In genomic region chr7:151065516-151065915, GRCh38 we compare ENCODE assay signal across 18 cellular contexts. TPM values are rescaled to one million over a fixed set of nuclear protein-coding genes. Genes with fewer than 3 reads are reported as not detected.
DNase-seq lines count a peak whose midpoint lies in the region; TF ChIP-seq lines count a peak whose summit lies in the region.
"Had no signal": no experiment of that assay in that cellular context is flagged by ENCODE, and none has a peak within 500 bp of the region (broad histone marks: within the 10 kb centered on the region; RNA-seq: fewer than 3 reads in every experiment).

No MANE protein-coding gene starts in this region.

- POLR2A ChIA-PET in RWPE1 (lab: Yijun Ruan, JAX; ENCODE audit: low non-redundant PET): no interaction called here

- H3K36me3 ChIP-seq in neural progenitor cell (no peaks in the 10 kb centered on the region), GM23248 (ENCODE audit: low read depth) (peaks cover 8% of the 10 kb centered on the region; the same call in 1 of the 2 replicates)

- H3K9me3 Mint-ChIP-seq in neural progenitor cell (no peaks in the 10 kb centered on the region), CD14-positive monocyte (peaks cover 0 to 3% (median 0%) of the 10 kb centered on the region in 7 donors)
- H3K9me3 Mint-ChIP-seq: CD4-positive, CD25-positive, alpha-beta regulatory T cell had no signal

- peaks cover 24% of the 10 kb centered on the region for H3K4me1 ChIP-seq in neural progenitor cell
- H3K4me1 ChIP-seq in GM23248 (ENCODE audit: insufficient read depth): peaks cover 28% of the 10 kb centered on the region

- H3F3A ChIP-seq in neural progenitor cell (ENCODE audit: low read depth) (peaks cover 27% of the 10 kb centered on the region), GM23248 (ENCODE audit: insufficient read depth) (no peaks in the 10 kb centered on the region; the same call in 1 of the 2 replicates)

- H3K79me2 ChIP-seq in neural progenitor cell (ENCODE audit: low read depth): peaks cover 5% of the 10 kb centered on the region
- peaks cover 40% of the 10 kb centered on the region for H3K79me2 ChIP-seq in GM23248 (ENCODE audit: insufficient read depth)

- peaks cover 8% of the 10 kb centered on the region for H3K27me3 Mint-ChIP-seq in neural progenitor cell (ENCODE audit: insufficient read depth, low read depth)
- H3K27me3 Mint-ChIP-seq in CD14-positive monocyte (ENCODE audit: low read depth in 3 of 3): no peaks in the 10 kb centered on the region
- H3K27me3 Mint-ChIP-seq: CD4-positive, CD25-positive, alpha-beta regulatory T cell had no signal

- TF ChIP-seq CTCF in 22Rv1 (IDR thresholded peaks at IDR 0.05): no peak
- TF ChIP-seq CTCF in RWPE1 (conservative IDR thresholded peaks at IDR 0.05; ENCODE audit: low read depth): no peak
- TF ChIP-seq CTCF in neural progenitor cell (IDR thresholded peaks at IDR 0.05): no peak
- no peak for TF ChIP-seq CTCF in CD14-positive monocyte (IDR thresholded peaks at IDR 0.05)

- H4K20me1 ChIP-seq in neural progenitor cell (ENCODE audit: low read depth) (peaks cover 48% of the 10 kb centered on the region), GM23248 (ENCODE audit: insufficient read depth) (no peaks in the 10 kb centered on the region; the same call in 1 of the 2 replicates)

- H2AFZ ChIP-seq in neural progenitor cell (replicated peaks) (no peak overlapping the region), GM23248 (no peak overlapping the region)

- H3K4me2 ChIP-seq in neural progenitor cell: no peak overlapping the region
- H3K4me2 ChIP-seq in GM23248 (ENCODE audit: unreplicated experiment): no peak overlapping the region

- peaks cover 8% of the 10 kb centered on the region for H3K36me3 Mint-ChIP-seq in neural progenitor cell
- H3K36me3 Mint-ChIP-seq in CD14-positive monocyte: peaks cover 50 to 79% of the 10 kb centered on the region in 2 donors

- no peaks in the 10 kb centered on the region for H3K9me2 ChIP-seq in GM23248 (ENCODE audit: insufficient read depth)

- H3K27me3 ChIP-seq in neural progenitor cell (peaks cover 19% of the 10 kb centered on the region), GM23248 (replicated peaks; ENCODE audit: insufficient read depth) (no peaks in the 10 kb centered on the region)
- H3K27me3 ChIP-seq: BE2C, Peyer's patch, SJCRH30 had no signal

- H3K27ac Mint-ChIP-seq in neural progenitor cell (no peak overlapping the region), CD14-positive monocyte (peak overlapping the region in 2 of 7 donors; percentile 8 to 45)
- H3K27ac Mint-ChIP-seq: CD4-positive, CD25-positive, alpha-beta regulatory T cell had no signal

- CTCF ChIA-PET in RWPE1 (lab: Yijun Ruan, JAX): no interaction called here

- intact Hi-C loops in CD14-positive monocyte (cut with micrococcal nuclease): no loop called here

- H3K27ac ChIP-seq in 22Rv1 (peak overlapping the region; percentile 12; the same call in 1 of the 2 replicates), RWPE1 (peak overlapping the region; percentile 96), neural progenitor cell (no peak overlapping the region), GM23248 (no peak overlapping the region)
- H3K27ac ChIP-seq: Peyer's patch, SJCRH30 had no signal

- no peak overlapping the region for H3K9ac ChIP-seq in neural progenitor cell
- no peak overlapping the region for H3K9ac ChIP-seq in GM23248

- in situ Hi-C loops in G401 (cut with HindIII; ENCODE audit: low sequenced_read_pairs) (no loop called here), GM23248 (cut with MboI) (no loop called here)

- peak overlapping the region; percentile 57 for H3K4me3 Mint-ChIP-seq in neural progenitor cell
- H3K4me3 Mint-ChIP-seq in CD14-positive monocyte: no peak overlapping the region

- H3K4me3 ChIP-seq in neural progenitor cell: no peak overlapping the region
- no peak overlapping the region for H3K4me3 ChIP-seq in GM23248
- H3K4me3 ChIP-seq: GM12878, HAP-1, Peyer's patch, SJCRH30 had no signal

- no peaks in the 10 kb centered on the region for H3K9me3 ChIP-seq in neural progenitor cell (ENCODE audit: low read depth)
- H3K9me3 ChIP-seq in GM23248 (ENCODE audit: low read depth): no peaks in the 10 kb centered on the region
- H3K9me3 ChIP-seq: BE2C, HAP-1, Peyer's patch, SJCRH30 had no signal

- H3K4me1 Mint-ChIP-seq in neural progenitor cell (peaks cover 17% of the 10 kb centered on the region), CD14-positive monocyte (peaks cover 11% of the 10 kb centered on the region)

- WGBS in GM23248 (ENCODE audit: low coverage in 1 of 2, low lambda C conversion rate in 2 of 2, missing lambda C conversion rate in 2 of 2), 2 experiments: 94 to 96% methylated on average over 14 of the region's 14 CpGs

- no peak for DNase-seq in RWPE1 (ENCODE audit: low spot score)
- no peak for DNase-seq in neural progenitor cell (ENCODE audit: low spot score)
- DNase-seq in G401 (ENCODE audit: low spot score): no peak
- DNase-seq in GM23248: no peak
- no peak for DNase-seq in CD14-positive monocyte (ENCODE audit: low spot score)
- DNase-seq: BE2C; CD4-positive, CD25-positive, alpha-beta regulatory T cell; DMS79 treated with DMSO at 0.1 percent for 48 hours; Kasumi-1; NCI-H1417; NCI-H1694 treated with DMSO at 0.1 percent for 48 hours; NCI-H446; NCI-H526; Peyer's patch; SJCRH30 had no signal

RNA-seq across cellular contexts. Expression of gene SLC4A2, which starts 6.1 kb away (rescaled TPM):
- 26.1 and 85.7 TPM in 2 replicates for total RNA-seq in neural progenitor cell (ENCODE audit: low replicate concordance)
- 363 and 382 TPM in 2 replicates for total RNA-seq in G401 (2014; rRNA removed; shearing (Covaris generic))
- total RNA-seq in GM23248 (2014; rRNA removed; shearing (Covaris generic)): 80.3 and 94.6 TPM in 2 replicates
- polyA plus RNA-seq in GM23248 (2016; fragmentation: Nextera tagmentation; extraction: Ambion mirVana) (59.4 and 61.2 TPM in 2 replicates), CD14-positive monocyte (10 to 100 TPM; 21.6 to 23.8 TPM)

RNA-seq across cellular contexts. Expression of gene CDK5, which starts 7.8 kb away (rescaled TPM):
- 8.1 and 10.3 TPM in 2 replicates for total RNA-seq in neural progenitor cell (ENCODE audit: low replicate concordance)
- total RNA-seq in G401 (2014; rRNA removed; shearing (Covaris generic)): 18.5 and 25.3 TPM in 2 replicates
- 16.2 and 27.7 TPM in 2 replicates for total RNA-seq in GM23248 (2014; rRNA removed; shearing (Covaris generic))
- polyA plus RNA-seq in GM23248 (2016; fragmentation: Nextera tagmentation; extraction: Ambion mirVana) (27.6 and 28.3 TPM in 2 replicates), CD14-positive monocyte (10 to 100 TPM; 24.9 to 31.2 TPM)

RNA-seq across cellular contexts. Expression of gene FASTK, which starts 15.1 kb away (rescaled TPM):
- total RNA-seq in neural progenitor cell (ENCODE audit: low replicate concordance): 22.4 and 71.0 TPM in 2 replicates
- total RNA-seq in G401 (2014; rRNA removed; shearing (Covaris generic)): 57.2 and 62.9 TPM in 2 replicates
- 141 and 145 TPM in 2 replicates for total RNA-seq in GM23248 (2014; rRNA removed; shearing (Covaris generic))
- polyA plus RNA-seq in GM23248 (2016; fragmentation: Nextera tagmentation; extraction: Ambion mirVana) (109 and 111 TPM in 2 replicates), CD14-positive monocyte (10 to 100 TPM; 34.7 to 38.6 TPM)

RNA-seq across cellular contexts. Expression of gene ASIC3, which starts 17.2 kb away (rescaled TPM):
- total RNA-seq in neural progenitor cell (ENCODE audit: low replicate concordance): 1.6 TPM in 1 of 2 replicates, not detected in the other
- total RNA-seq in G401 (2014; rRNA removed; shearing (Covaris generic)): not detected in 2 replicates
- 1.1 TPM in 1 of 2 replicates, not detected in the other for total RNA-seq in GM23248 (2014; rRNA removed; shearing (Covaris generic))
- 0.26 TPM in 1 of 2 replicates, not detected in the other for polyA plus RNA-seq in GM23248 (2016; fragmentation: Nextera tagmentation; extraction: Ambion mirVana)
- not detected for polyA plus RNA-seq in CD14-positive monocyte
- polyA plus RNA-seq: CD4-positive, CD25-positive, alpha-beta regulatory T cell had no signal

RNA-seq across cellular contexts. Expression of gene TMUB1, which starts 17.8 kb away (rescaled TPM):
- 6.0 and 49.4 TPM in 2 replicates for total RNA-seq in neural progenitor cell (ENCODE audit: low replicate concordance)
- total RNA-seq in G401 (2014; rRNA removed; shearing (Covaris generic)): 94.3 and 112 TPM in 2 replicates
- total RNA-seq in GM23248 (2014; rRNA removed; shearing (Covaris generic)): 33.6 and 43.3 TPM in 2 replicates
- polyA plus RNA-seq in GM23248 (2016; fragmentation: Nextera tagmentation; extraction: Ambion mirVana): 19.9 and 20.4 TPM in 2 replicates
- polyA plus RNA-seq in CD14-positive monocyte: 10 to 100 TPM; 17.4 to 19.8 TPM

Comparison
In these comparisons a context has a peak if more than half of its experiments do, and no peak if none do; other contexts are left out.
1. H3K27ac ChIP-seq: peak in 22Rv1 (single experiment) and RWPE1 (single experiment); none in neural progenitor cell (single experiment) and GM23248 (single experiment).